In genomic region chr3:130111865-130112650, GRCh38 we compare ENCODE assay signal across 8 cellular contexts. TPM values are rescaled to one million over a fixed set of nuclear protein-coding genes. Genes with fewer than 3 reads are reported as not detected.
DNase-seq lines count a peak whose midpoint lies in the region; ATAC-seq, FAIRE-seq and TF ChIP-seq lines count a peak whose summit lies in the region.
"Not testable (repeated sequence)": the region's sequence is repeated elsewhere in the genome, so short reads cannot be mapped to it uniquely, and the experiment has no call there.

No MANE protein-coding gene starts in this region.

- H3K9me3 ChIP-seq in keratinocyte (ENCODE audit: control insufficient read depth, low read depth, low read length); smooth muscle cell (replicated peaks; ENCODE audit: low read depth): not testable (repeated sequence)

- dilution Hi-C loops in keratinocyte (cut with MboI; ENCODE audit: extremely low pct_ligation_motif_present, low sequenced_read_pairs) = not testable (repeated sequence)

- peak overlapping the region; percentile 44 to 61 (median 55) for H3K4me3 ChIP-seq in keratinocyte (ENCODE audit: control insufficient read depth in 2 of 3, extremely low read depth in 1 of 3, insufficient read depth in 2 of 3, low read depth in 1 of 3, low read length in 3 of 3)
- H3K4me3 ChIP-seq in smooth muscle cell = peak overlapping the region; percentile 78

- H3K27me3 ChIP-seq in keratinocyte (ENCODE audit: control insufficient read depth, extremely low read depth, insufficient read depth, low read length); smooth muscle cell (ENCODE audit: low read depth): not testable (repeated sequence)

- H3K36me3 ChIP-seq in keratinocyte (ENCODE audit: control insufficient read depth in 2 of 2, extremely low read depth in 1 of 2, insufficient read depth in 2 of 2, low read length in 2 of 2); smooth muscle cell (ENCODE audit: low read depth): not testable (repeated sequence)

- peak; percentile 89 for DNase-seq in A172 (ENCODE audit: low spot score)
- DNase-seq in NCI-H510A treated with DMSO at 0.1 percent for 48 hours (lab: John Stamatoyannopoulos, UW) = peak; percentile 70
- peak; percentile 98 for DNase-seq in activated CD4-positive, alpha-beta T cell treated with anti-CD3 and anti-CD28 coated beads for 1 hour
- DNase-seq in central memory CD4-positive, alpha-beta T cell = peak; percentile 99
- DNase-seq in keratinocyte (ENCODE audit: low read depth, low spot score) = peak; percentile 61
- DNase-seq in smooth muscle cell (lab: John Stamatoyannopoulos, UW; ENCODE audit: unreplicated experiment) = peak; percentile 94

- 1% methylated on average over 19 of the region's 60 CpGs for WGBS in smooth muscle cell (ENCODE audit: low lambda C conversion rate)

- peak overlapping the region; percentile 62 for H3K9ac ChIP-seq in keratinocyte (ENCODE audit: control insufficient read depth, extremely low read depth, insufficient read depth, low read length)
- H3K9ac ChIP-seq in smooth muscle cell (ENCODE audit: low read depth) = peak overlapping the region; percentile 41

- not testable (repeated sequence) for H3K9me1 ChIP-seq in keratinocyte (ENCODE audit: control insufficient read depth, extremely low read depth, insufficient read depth, low read length)

- H3K27ac ChIP-seq in keratinocyte (ENCODE audit: control insufficient read depth, insufficient read depth, low read length) = not testable (repeated sequence)
- peak overlapping the region; percentile 87 for H3K27ac ChIP-seq in smooth muscle cell (ENCODE audit: low read depth)

- not testable (repeated sequence) for H3K79me2 ChIP-seq in keratinocyte (ENCODE audit: control insufficient read depth, insufficient read depth, low read length); smooth muscle cell (ENCODE audit: low read depth)

- H4K20me1 ChIP-seq in keratinocyte (ENCODE audit: control insufficient read depth, extremely low read depth, insufficient read depth, low read length); smooth muscle cell (ENCODE audit: low read depth): not testable (repeated sequence)

- H3K4me1 ChIP-seq in keratinocyte (ENCODE audit: control insufficient read depth, extremely low read depth, insufficient read depth, low read length); smooth muscle cell (ENCODE audit: low read depth): not testable (repeated sequence)

- ATAC-seq in GM19035 (IDR thresholded peaks at IDR 0.05; ENCODE audit: unreplicated experiment) (peak; percentile 39), HG03457 (IDR thresholded peaks at IDR 0.05; ENCODE audit: unreplicated experiment) (peak; percentile 40)

- H3K4me2 ChIP-seq in keratinocyte (ENCODE audit: control insufficient read depth, extremely low read depth, insufficient read depth, low read depth, low read length) (peak overlapping the region; percentile 73), smooth muscle cell (peak overlapping the region; percentile 96)

- not testable (repeated sequence) for FAIRE-seq in keratinocyte (lab: Jason Lieb, UNC)

- H2AFZ ChIP-seq in keratinocyte (ENCODE audit: control insufficient read depth, low read length) (peak overlapping the region; percentile 81), smooth muscle cell (ENCODE audit: low read depth) (peak overlapping the region; percentile 93)

- H3F3A ChIP-seq in smooth muscle cell (ENCODE audit: low read depth) = not testable (repeated sequence)

- TF ChIP-seq CTCF in keratinocyte (optimal IDR thresholded peaks at IDR 0.05 in 1 of 3, IDR thresholded peaks at IDR 0.05 in 1 of 3, conservative IDR thresholded peaks at IDR 0.05 in 1 of 3; ENCODE audit: extremely low read depth in 1 of 3, insufficient read depth in 2 of 3, low read length in 3 of 3); smooth muscle cell (IDR thresholded peaks at IDR 0.05; ENCODE audit: borderline replicate concordance, insufficient read depth, poor library complexity, severe bottlenecking): not testable (repeated sequence)

RNA-seq across cellular contexts. Expression of gene ALG1L2, which starts 30.4 kb away (rescaled TPM):
- total RNA-seq in A172 (2014; rRNA removed; shearing (Covaris generic)) = not detected in 2 replicates
- polyA plus RNA-seq in keratinocyte (not detected in 3 replicates), smooth muscle cell (0.38 and 1.2 TPM in 2 replicates)
- not detected for polyA plus RNA-seq in keratinocyte (2011; ENCODE audit: low read depth)
- polyA plus RNA-seq in keratinocyte (2011; cell fraction: cytosol; rRNA removed) = not detected in 2 replicates
- not detected in 2 replicates for polyA plus RNA-seq in keratinocyte (2011; cell fraction: nucleus; rRNA removed)
- not detected in 2 replicates for polyA plus RNA-seq in keratinocyte (2012; ENCODE audit: low replicate concordance)
- not detected in 3 replicates for polyA minus RNA-seq in keratinocyte
- polyA minus RNA-seq in keratinocyte (2011; cell fraction: cytosol; rRNA and poly(A)+ RNA removed) = not detected
- polyA minus RNA-seq in keratinocyte (2011; cell fraction: nucleus; rRNA and poly(A)+ RNA removed) = not detected in 2 replicates
- not detected in 2 replicates for total RNA-seq in smooth muscle cell
